20 cellular contexts compared by ENCODE assay signal in the genomic region with DNA sequence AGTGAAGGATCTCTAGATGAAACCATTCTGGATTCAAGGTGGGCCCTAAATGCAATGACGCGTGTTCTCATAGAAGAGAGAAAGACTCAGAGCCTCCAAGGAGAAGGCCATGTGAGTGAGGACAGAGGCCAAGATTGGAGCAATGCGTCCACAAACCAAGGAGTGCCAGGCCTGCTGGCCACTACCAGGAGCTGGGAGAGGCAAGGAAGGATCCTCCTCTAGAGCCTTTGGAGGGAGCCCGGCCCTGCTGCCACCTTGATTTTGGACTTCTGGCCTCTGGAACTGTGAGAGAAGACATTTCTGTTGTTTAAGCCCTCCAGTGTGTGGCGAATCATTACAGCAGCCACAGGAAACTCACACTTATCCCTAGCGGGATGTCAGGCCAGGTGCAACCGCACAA. TPM values are rescaled to one million over a fixed set of nuclear protein-coding genes. Genes with fewer than 3 reads are reported as not detected.
DNase-seq lines count a peak whose midpoint lies in the region; ATAC-seq and TF ChIP-seq lines count a peak whose summit lies in the region.
"Had no signal": no experiment of that assay in that cellular context is flagged by ENCODE, and none has a peak within 500 bp of the region (broad histone marks: within the 10 kb centered on the region; RNA-seq: fewer than 3 reads in every experiment).

No MANE protein-coding gene starts in this region.

- H3K36me3 ChIP-seq in Peyer's patch (no peaks in the 10 kb centered on the region), sigmoid colon (no peaks in the 10 kb centered on the region), uterus (no peaks in the 10 kb centered on the region)
- H3K36me3 ChIP-seq: BE2C had no signal

- H3K4me1 ChIP-seq in Peyer's patch (no peaks in the 10 kb centered on the region), sigmoid colon (no peaks in the 10 kb centered on the region), uterus (no peaks in the 10 kb centered on the region)
- H3K4me1 ChIP-seq: BE2C had no signal

- H3K27ac ChIP-seq in Peyer's patch, result no peak overlapping the region
- no peak overlapping the region for H3K27ac ChIP-seq in sigmoid colon
- H3K27ac ChIP-seq in uterus, result no peak overlapping the region

- TF ChIP-seq POLR2A in Peyer's patch (IDR thresholded peaks at IDR 0.05), result no peak
- no peak for TF ChIP-seq POLR2A in sigmoid colon (IDR thresholded peaks at IDR 0.05)
- TF ChIP-seq POLR2A in uterus (IDR thresholded peaks at IDR 0.05), result no peak

- no peak overlapping the region for H3K4me3 ChIP-seq in Peyer's patch
- no peak overlapping the region for H3K4me3 ChIP-seq in sigmoid colon
- H3K4me3 ChIP-seq in uterus, result no peak overlapping the region

- H3K27me3 ChIP-seq in Peyer's patch, result no peaks in the 10 kb centered on the region
- no peaks in the 10 kb centered on the region for H3K27me3 ChIP-seq in sigmoid colon
- H3K27me3 ChIP-seq in uterus, result no peaks in the 10 kb centered on the region

- TF ChIP-seq EP300 in sigmoid colon (IDR thresholded peaks at IDR 0.05), result no peak

- intact Hi-C loops in sigmoid colon (cut with DNase I), result no loop called here
- intact Hi-C loops in uterus (cut with DNase I; ENCODE audit: low total_unique reads), result no loop called here

- ATAC-seq in left lobe of liver (no peak), GM21737 (IDR thresholded peaks at IDR 0.05; ENCODE audit: unreplicated experiment) (no peak)
- ATAC-seq: HepG2 had no signal

- H3K9me3 ChIP-seq in Peyer's patch (no peaks in the 10 kb centered on the region), sigmoid colon (no peaks in the 10 kb centered on the region), uterus (no peaks in the 10 kb centered on the region)
- H3K9me3 ChIP-seq: BE2C had no signal

- TF ChIP-seq CTCF in Peyer's patch (IDR thresholded peaks at IDR 0.05), result no peak
- no peak for TF ChIP-seq CTCF in sigmoid colon (IDR thresholded peaks at IDR 0.05)
- no peak for TF ChIP-seq CTCF in uterus (IDR thresholded peaks at IDR 0.05)
- TF ChIP-seq CTCF in GM20000 (IDR thresholded peaks at IDR 0.05; ENCODE audit: extremely low read depth, missing control alignments), result no peak

- DNase-seq in activated CD4-positive, alpha-beta T cell treated with anti-CD3 and anti-CD28 coated beads for 1 hour, result peak; percentile 3
- no peak for DNase-seq in activated CD4-positive, alpha-beta T cell treated with anti-CD3 and anti-CD28 coated beads for 4 hours
- DNase-seq in Peyer's patch, result peak in 2 of 3 donors; percentile 3 to 34
- DNase-seq in left lobe of liver (ENCODE audit: low spot score), result peak; percentile 14
- peak; percentile 17 for DNase-seq in sigmoid colon
- DNase-seq in uterus, result no peak
- no peak for DNase-seq in GM20000 (ENCODE audit: low spot score)
- DNase-seq: BE2C; CD4-positive, CD25-positive, alpha-beta regulatory T cell; COR-L47; DMS 273 treated with DMSO at 0.1 percent for 48 hours; HFFc6; KBM-7; NCI-H187 treated with DMSO at 0.1 percent for 48 hours; NCI-H226; NCI-H526; OCI-M1; SIG-M5 had no signal

- WGBS in sigmoid colon, 2 donors, result 95 to 96% methylated on average over 7 of the region's 7 CpGs

RNA-seq across cellular contexts. Expression of gene SHANK2, which starts 52.7 kb away (rescaled TPM):
- total RNA-seq in Peyer's patch (100 to 1,000 TPM in 1 of 4 donors, 10 to 100 TPM in 3; 26.1 to 109 (median 56.6) TPM), left lobe of liver (33.8 TPM), sigmoid colon (10 to 100 TPM in 3 of 4 donors, 1 to 10 TPM in 1; 8.0 to 43.8 (median 16.8) TPM), uterus (1 to 10 TPM in 2 of 4 donors, under 1 TPM in 2; 0.51 to 6.8 (median 0.99) TPM)
- 1 to 10 TPM; 3.5 to 4.4 (median 3.6) TPM for polyA plus RNA-seq in sigmoid colon
- total RNA-seq: CD4-positive, CD25-positive, alpha-beta regulatory T cell had no signal
- polyA plus RNA-seq: CD4-positive, CD25-positive, alpha-beta regulatory T cell had no signal

Comparison
In these comparisons a context has a peak if more than half of its experiments do, and no peak if none do; other contexts are left out.
1. DNase-seq: peak in activated CD4-positive, alpha-beta T cell treated with anti-CD3 and anti-CD28 coated beads for 1 hour (single experiment), Peyer's patch (2 of 3), left lobe of liver (single experiment) and sigmoid colon (single experiment); none in activated CD4-positive, alpha-beta T cell treated with anti-CD3 and anti-CD28 coated beads for 4 hours (0 of 2), uterus (0 of 2) and GM20000 (single experiment).